In genomic region chr16:3045758-3046505, GRCh38 we compare ENCODE assay signal across 1 cellular context.
TF ChIP-seq lines count a peak whose summit lies in the region.

No MANE protein-coding gene starts in this region.

TF ChIP-seq in WTC11, 78 proteins besides CTCF, POLR2A, EP300 and RAD21 (continued from another document):
- peak; percentile 69; the same call in 1 of the 2 replicates for TF ChIP-seq FOXP4 (CRISPR knock-in tag; IDR thresholded peaks at IDR 0.05)
- no peak for TF ChIP-seq MXD4 (CRISPR knock-in tag; IDR thresholded peaks at IDR 0.05; ENCODE audit: borderline replicate concordance)
- no peak for TF ChIP-seq ATF6 (CRISPR knock-in tag; IDR thresholded peaks at IDR 0.05)
- TF ChIP-seq AFF4 (CRISPR knock-in tag; IDR thresholded peaks at IDR 0.05; ENCODE audit: borderline replicate concordance): 0 out of 2 replicates have a peak, but pooled peaks have one; percentile 72
- TF ChIP-seq TP53 (CRISPR knock-in tag; IDR thresholded peaks at IDR 0.05): no peak
- peak; percentile 11; the same call in 1 of the 2 replicates for TF ChIP-seq E2F1 (CRISPR knock-in tag; IDR thresholded peaks at IDR 0.05)
- peak; percentile 66; the same call in 1 of the 2 replicates for TF ChIP-seq SP1 (CRISPR knock-in tag; conservative IDR thresholded peaks at IDR 0.05)
- TF ChIP-seq HMGXB4 (CRISPR knock-in tag; IDR thresholded peaks at IDR 0.05): peak; percentile 58; the same call in 1 of the 2 replicates
- TF ChIP-seq ZNF138 (CRISPR knock-in tag; conservative IDR thresholded peaks at IDR 0.05): no peak
- TF ChIP-seq ETV6 (CRISPR knock-in tag; IDR thresholded peaks at IDR 0.05): peak; percentile 52; the same call in 1 of the 2 replicates
- TF ChIP-seq IRF1 (CRISPR knock-in tag; IDR thresholded peaks at IDR 0.05): no peak
- peak; percentile 43; the same call in 1 of the 2 replicates for TF ChIP-seq ARID4B (CRISPR knock-in tag; IDR thresholded peaks at IDR 0.05; ENCODE audit: borderline replicate concordance)
